In genomic region chrX:154269245-154269644, GRCh38 we compare ENCODE assay signal across 6 cellular contexts. TPM values are rescaled to one million over a fixed set of nuclear protein-coding genes. Genes with fewer than 3 reads are reported as not detected.
"Had no signal": no experiment of that assay in that cellular context is flagged by ENCODE, and none has a peak within 500 bp of the region (broad histone marks: within the 10 kb centered on the region; RNA-seq: fewer than 3 reads in every experiment).

No MANE protein-coding gene starts in this region.

RNA-seq across cellular contexts. Expression of gene OPN1MW3, which starts 11.9 kb away (rescaled TPM):
- total RNA-seq: HepG2, HT-29, HT1080, IMR-90, K562 had no signal
- polyA plus RNA-seq: HepG2, IgD-negative memory B cell, IMR-90, K562 had no signal

RNA-seq across cellular contexts. Expression of gene TEX28, which starts 25.7 kb away (rescaled TPM):
- total RNA-seq: HepG2, HT-29, HT1080, IMR-90, K562 had no signal
- polyA plus RNA-seq: HepG2, IgD-negative memory B cell, IMR-90, K562 had no signal

RNA-seq across cellular contexts. Expression of gene TKTL1, which starts 26.4 kb away (rescaled TPM):
- total RNA-seq: HepG2, HT-29, HT1080, IMR-90 had no signal
- polyA plus RNA-seq: HepG2, IMR-90 had no signal

RNA-seq across cellular contexts. Expression of gene OPN1MW2, which starts 49.7 kb away (rescaled TPM):
- total RNA-seq: HepG2, HT-29, HT1080, IMR-90, K562 had no signal
- polyA plus RNA-seq: HepG2, IgD-negative memory B cell, IMR-90 had no signal
